Comparison of ENCODE assay signal across 9 cellular contexts in the genomic region with DNA sequence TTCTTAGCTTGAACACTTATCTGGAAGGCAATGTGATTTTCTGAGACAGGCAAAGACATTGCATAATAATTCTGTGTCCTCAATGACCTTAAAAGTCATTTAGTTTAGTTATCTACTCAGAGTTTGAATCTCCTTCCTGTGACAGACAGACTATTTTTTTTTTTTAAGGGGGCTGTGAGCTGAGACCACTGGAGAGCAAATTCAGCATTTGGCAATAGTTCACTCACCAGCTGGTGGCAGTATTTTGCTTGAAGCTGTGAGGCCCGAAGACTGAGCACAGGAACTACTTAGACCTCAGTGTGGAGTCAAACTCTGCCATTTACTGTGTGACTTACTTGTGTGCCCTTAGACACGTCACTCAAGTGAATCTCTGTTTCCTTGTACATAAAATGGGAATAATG. TPM values are rescaled to one million over a fixed set of nuclear protein-coding genes. Genes with fewer than 3 reads are reported as not detected.
A peak's percentile ranks its signal among the peaks of the same experiment; 100 is the strongest.
DNase-seq lines count a peak whose midpoint lies in the region; ATAC-seq and TF ChIP-seq lines count a peak whose summit lies in the region.
"Had no signal": no experiment of that assay in that cellular context is flagged by ENCODE, and none has a peak within 500 bp of the region (broad histone marks: within the 10 kb centered on the region; RNA-seq: fewer than 3 reads in every experiment).

No MANE protein-coding gene starts in this region.

- no peak overlapping the region for H3K4me3 Mint-ChIP-seq in activated T-cell treated with anti-CD3 and anti-CD28 coated beads, Interleukin-2, amount 50 U/mL, for 24 hours

- no peaks in the 10 kb centered on the region for H3K4me1 Mint-ChIP-seq in activated T-cell treated with anti-CD3 and anti-CD28 coated beads, Interleukin-2, amount 50 U/mL, for 24 hours (ENCODE audit: low read depth)

- H3K36me3 Mint-ChIP-seq in activated T-cell treated with anti-CD3 and anti-CD28 coated beads, Interleukin-2, amount 50 U/mL, for 24 hours (ENCODE audit: low read depth): no peaks in the 10 kb centered on the region

- ATAC-seq in HG02885 (IDR thresholded peaks at IDR 0.05; ENCODE audit: poor library complexity, unreplicated experiment) (peak; percentile 66), mucosa of descending colon (peak; percentile 60), gastrocnemius medialis (no peak)

- H3K27ac Mint-ChIP-seq in activated T-cell treated with anti-CD3 and anti-CD28 coated beads, Interleukin-2, amount 50 U/mL, for 24 hours: no peak overlapping the region

- DNase-seq in DMS79 treated with DMSO at 0.1 percent for 48 hours (lab: John Stamatoyannopoulos, UW): peak; percentile 19
- DNase-seq in DMS79 (lab: John Stamatoyannopoulos, UW): no peak
- peak; percentile 26 for DNase-seq in NCI-H748 treated with DMSO at 0.1 percent for 48 hours (lab: John Stamatoyannopoulos, UW)
- DNase-seq in dermis blood vessel endothelial cell: peak; percentile 57
- peak in 1 of 3 donors; percentile 38 for DNase-seq in mucosa of descending colon
- no peak for DNase-seq in gastrocnemius medialis
- DNase-seq in activated T-cell treated with anti-CD3 and anti-CD28 coated beads, Interleukin-2, amount 50 U/mL, for 24 hours: no peak

- in situ Hi-C loops in gastrocnemius medialis (cut with MboI; ENCODE audit: low sequenced_read_pairs in 4 of 4): loop anchor here in 2 of 4 donors (10.0 to 25.0 kb wide), 2 partner anchors 109 to 219 kb away; no protein-coding TSS in a partner anchor

- H3K9me3 ChIP-seq in mucosa of descending colon (no peaks in the 10 kb centered on the region), gastrocnemius medialis (no peaks in the 10 kb centered on the region)
- H3K9me3 ChIP-seq: ovary had no signal

- TF ChIP-seq CTCF in mucosa of descending colon (IDR thresholded peaks at IDR 0.05): no peak
- peak in 2 of 5 experiments; percentile 16 to 22 for TF ChIP-seq CTCF in gastrocnemius medialis (IDR thresholded peaks at IDR 0.05 in 4 of 5, conservative IDR thresholded peaks at IDR 0.05 in 1 of 5)

- H3K4me1 ChIP-seq in mucosa of descending colon (ENCODE audit: low read depth): no peaks in the 10 kb centered on the region
- no peaks in the 10 kb centered on the region for H3K4me1 ChIP-seq in gastrocnemius medialis

- H3K4me3 ChIP-seq in mucosa of descending colon (no peak overlapping the region), gastrocnemius medialis (no peak overlapping the region)
- H3K4me3 ChIP-seq: ovary had no signal

- no peaks in the 10 kb centered on the region for H3K9me3 Mint-ChIP-seq in activated T-cell treated with anti-CD3 and anti-CD28 coated beads, Interleukin-2, amount 50 U/mL, for 24 hours

- H3K27me3 Mint-ChIP-seq in activated T-cell treated with anti-CD3 and anti-CD28 coated beads, Interleukin-2, amount 50 U/mL, for 24 hours: peaks cover 35% of the 10 kb centered on the region

- H3K27me3 ChIP-seq in gastrocnemius medialis: no peaks in the 10 kb centered on the region
- H3K27me3 ChIP-seq: ovary had no signal

- intact Hi-C loops in mucosa of descending colon (cut with DNase I, micrococcal nuclease) (loop anchor here (5.0 to 10.0 kb wide), 2 partner anchors 109 to 111 kb away; no protein-coding TSS in a partner anchor), gastrocnemius medialis (cut with DNase I; ENCODE audit: low total_unique reads) (loop anchor here (10.0 kb wide), 1 partner anchor 109 kb away; no protein-coding TSS in a partner anchor)

- H3K36me3 ChIP-seq in mucosa of descending colon (ENCODE audit: low read depth) (no peaks in the 10 kb centered on the region), gastrocnemius medialis (no peaks in the 10 kb centered on the region)
- H3K36me3 ChIP-seq: ovary had no signal

- no peak overlapping the region for H3K27ac ChIP-seq in gastrocnemius medialis
- H3K27ac ChIP-seq: ovary had no signal

- TF ChIP-seq POLR2A in gastrocnemius medialis (IDR thresholded peaks at IDR 0.05): no peak

RNA-seq across cellular contexts. Expression of a gene that starts 22.9 kb away (rescaled TPM):
- total RNA-seq in dermis blood vessel endothelial cell (1.0 and 1.1 TPM in 2 replicates), mucosa of descending colon (10 to 100 TPM; 26.3 to 39.9 (median 33.9) TPM), gastrocnemius medialis (10 to 100 TPM; 11.8 to 27.6 (median 17.0) TPM)

RNA-seq across cellular contexts. Expression of a gene that starts 28.4 kb away (rescaled TPM):
- 127 and 144 TPM in 2 replicates for total RNA-seq in dermis blood vessel endothelial cell
- 100 to 1,000 TPM in 2 of 3 donors, 10 to 100 TPM in 1; 41.1 to 123 (median 117) TPM for total RNA-seq in mucosa of descending colon
- total RNA-seq in gastrocnemius medialis: 1 to 10 TPM; 3.9 to 7.7 (median 4.1) TPM

Comparison
In these comparisons a context has a peak if more than half of its experiments do, and no peak if none do; other contexts are left out.
1. DNase-seq: peak in DMS79 treated with DMSO at 0.1 percent for 48 hours (single experiment), NCI-H748 treated with DMSO at 0.1 percent for 48 hours (single experiment) and dermis blood vessel endothelial cell (single experiment); none in DMS79 (single experiment), gastrocnemius medialis (0 of 2) and activated T-cell treated with anti-CD3 and anti-CD28 coated beads, Interleukin-2, amount 50 U/mL, for 24 hours (single experiment).
2. ATAC-seq: peak in HG02885 (single experiment) and mucosa of descending colon (single experiment); none in gastrocnemius medialis (0 of 2).
3. RNA of a gene that starts 28.4 kb away (total RNA-seq): 127 to 144 TPM in dermis blood vessel endothelial cell and 41.1 to 123 TPM in mucosa of descending colon; 3.9 to 7.7 TPM in gastrocnemius medialis; every median in the first group is over 4 times any median in the second.